In the genomic region with DNA sequence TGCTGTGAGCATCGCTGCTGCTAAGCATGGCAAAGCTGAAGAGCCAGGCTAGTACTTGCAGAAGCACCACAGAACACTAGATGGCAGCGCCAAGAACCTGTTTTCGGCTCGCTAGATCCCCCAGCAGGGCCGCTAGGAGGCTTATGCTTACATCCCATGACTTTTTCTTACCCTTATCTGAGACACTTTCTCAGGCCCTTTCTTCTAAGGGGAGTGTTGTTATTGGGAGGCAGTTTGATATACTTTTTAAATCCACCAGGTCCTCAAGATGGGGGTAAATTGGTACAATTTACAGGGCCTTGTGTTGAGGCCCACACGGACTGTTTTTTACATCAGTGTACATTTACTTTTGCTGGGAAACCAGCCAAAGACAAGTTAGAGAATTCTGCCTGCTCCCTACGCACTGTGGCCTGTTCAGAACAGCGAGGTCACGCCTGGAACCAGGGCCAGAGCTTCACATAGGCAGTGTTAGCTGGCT, we compare ENCODE assay signal across 8 cellular contexts. TPM values are rescaled to one million over a fixed set of nuclear protein-coding genes. Genes with fewer than 3 reads are reported as not detected.
A peak's percentile ranks its signal among the peaks of the same experiment; 100 is the strongest.
DNase-seq lines count a peak whose midpoint lies in the region; ATAC-seq, FAIRE-seq and TF ChIP-seq lines count a peak whose summit lies in the region.

No MANE protein-coding gene starts in this region.

- H3K14ac ChIP-seq in H1 (ENCODE audit: insufficient read length), result no peak overlapping the region

- no peak overlapping the region; the same call in 1 of the 2 replicates for H3K18ac ChIP-seq in H1 (ENCODE audit: extremely low read depth, low read length)

- H4K20me1 ChIP-seq in H1 (replicated peaks in 1 of 2; ENCODE audit: control insufficient read depth in 1 of 2, insufficient read depth in 2 of 2, low read length in 2 of 2), result peaks cover 2 to 4% of the 10 kb centered on the region in 2 experiments

- H3K4me3 ChIP-seq in H1 (ENCODE audit: extremely low read depth in 1 of 4, insufficient read depth in 2 of 4, low read depth in 3 of 4, low read length in 4 of 4), result no peak overlapping the region

- no peak for TF ChIP-seq POLR2A in H1 (IDR thresholded peaks at IDR 0.05; ENCODE audit: control extremely low read depth in 1 of 2, low read depth in 2 of 2, low read length in 2 of 2)

- no peak overlapping the region for H4K91ac ChIP-seq in H1 (replicated peaks; ENCODE audit: insufficient read length, low read length)

- no peak overlapping the region for H2BK120ac ChIP-seq in H1 (replicated peaks; ENCODE audit: low read depth, low read length)

- peaks cover 8% of the 10 kb centered on the region; the same call in 1 of the 2 replicates for H3K23me2 ChIP-seq in H1 (ENCODE audit: low read depth, low read length)

- peak overlapping the region in 1 of 2 experiments; percentile 20; a peak in 1 of 4 replicates for H3K4me2 ChIP-seq in H1 (ENCODE audit: insufficient read depth in 1 of 2, low read depth in 2 of 2, low read length in 2 of 2)

- H3K36me3 ChIP-seq in H1 (ENCODE audit: control insufficient read depth in 2 of 4, insufficient read depth in 4 of 4, low read length in 3 of 4), result peaks cover 0 to 14% (median 10%) of the 10 kb centered on the region in 4 experiments; a peak in 6 of 8 replicates

- peak; percentile 88 for DNase-seq in ACHN
- DNase-seq in NCI-H2107 treated with DMSO at 0.1 percent for 48 hours (lab: John Stamatoyannopoulos, UW; ENCODE audit: unreplicated experiment), result peak; percentile 11
- DNase-seq in activated CD4-positive, alpha-beta T cell treated with anti-CD3 and anti-CD28 coated beads, Interleukin-2, amount 50 U/mL, for 24 hours (ENCODE audit: low read depth in 1 of 2, low spot score in 1 of 2), result peak; percentile 16 to 33
- peak; percentile 59 to 66 for DNase-seq in H1 (ENCODE audit: low read depth in 1 of 2, low spot score in 2 of 2)
- DNase-seq in midbrain (lab: John Stamatoyannopoulos, UW), result peak; percentile 31
- peak; percentile 16 for DNase-seq in stimulated activated CD8-positive, alpha-beta memory T cell treated with anti-CD3 and anti-CD28 coated beads, Interleukin-7, amount 100 ng/mL, for 24 hours (ENCODE audit: low read depth)

- CTCF ChIA-PET in H1 (lab: Charles Lee; ENCODE audit: partially characterized antibody), result interaction anchor here (0.5 to 6.8 kb wide), 21 partner anchors 8 to 772 kb away, joined by 3 to 71 read pairs (median 5); a partner anchor contains a TSS

- peak; percentile 75 to 99 (median 95) for TF ChIP-seq CTCF in H1 (IDR thresholded peaks at IDR 0.05; ENCODE audit: control extremely low read depth in 1 of 3, insufficient read depth in 1 of 3, low read depth in 1 of 3, low read length in 3 of 3)

- no peaks in the 10 kb centered on the region; a peak in 1 of 7 replicates for H3K27me3 ChIP-seq in H1 (replicated peaks in 1 of 4; ENCODE audit: control insufficient read depth in 3 of 4, extremely low read depth in 1 of 4, insufficient read depth in 3 of 4, low read length in 3 of 4)

- H3K4ac ChIP-seq in H1 (replicated peaks; ENCODE audit: insufficient read length, low read depth, low read length), result no peak overlapping the region

- H2BK5ac ChIP-seq in H1 (ENCODE audit: low read depth, low read length), result no peak overlapping the region

- in situ Hi-C loops in ACHN (cut with HindIII; ENCODE audit: low pct_ligation_motif_present, low pct_unique_long_range_greater_than_20kb, low sequenced_read_pairs), result no loop called here

- no peak overlapping the region for H2BK12ac ChIP-seq in H1 (ENCODE audit: low read depth, low read length)

- no peaks in the 10 kb centered on the region for H3K79me1 ChIP-seq in H1 (ENCODE audit: low read depth, low read length)

- POLR2A ChIA-PET in H1 (lab: Charles Lee; ENCODE audit: partially characterized antibody), result interaction anchor here (1.0 to 1.5 kb wide), 3 partner anchors 22 to 204 kb away, joined by 3 read pairs; a partner anchor contains a TSS

- no peak overlapping the region for H2AK5ac ChIP-seq in H1 (ENCODE audit: low read depth, low read length)

- no peak overlapping the region for H3K56ac ChIP-seq in H1 (replicated peaks; ENCODE audit: insufficient read length, low read depth, low read length)

- H2BK20ac ChIP-seq in H1 (ENCODE audit: low read length), result no peak overlapping the region

- peak overlapping the region; percentile 9 for H4K5ac ChIP-seq in H1 (ENCODE audit: insufficient read length, low read depth, low read length)

- ATAC-seq in GM18498 (IDR thresholded peaks at IDR 0.05; ENCODE audit: unreplicated experiment), result peak; percentile 89
- ATAC-seq in HG02852 (IDR thresholded peaks at IDR 0.05; ENCODE audit: unreplicated experiment), result peak; percentile 86

- no peak overlapping the region for H3K23ac ChIP-seq in H1 (ENCODE audit: insufficient read length)

- 49% methylated on average over 9 of the region's 9 CpGs; no CpG with 5 or more reads in 1 of the 2 experiments for WGBS in H1 (ENCODE audit: extremely low coverage in 1 of 2, insufficient coverage in 1 of 2, insufficient read length in 1 of 2, insufficient replicate concordance in 2 of 2, low coverage in 1 of 2, low lambda C conversion rate in 2 of 2, missing lambda C conversion rate in 1 of 2), 2 experiments

- TF ChIP-seq EP300 in H1 (IDR thresholded peaks at IDR 0.05; ENCODE audit: borderline replicate concordance in 1 of 2, low read depth in 2 of 2, low read length in 2 of 2), result no peak

- H2BK15ac ChIP-seq in H1 (ENCODE audit: low read length), result 0 out of 2 replicates have a peak overlapping the region, but pooled peaks have one; percentile 3

- H3K4me1 ChIP-seq in H1 (replicated peaks in 1 of 4; ENCODE audit: control insufficient read depth in 3 of 4, insufficient read depth in 4 of 4, low read length in 3 of 4), result peaks cover 0 to 15% (median 8%) of the 10 kb centered on the region in 4 experiments

- H2AFZ ChIP-seq in H1 (ENCODE audit: low read length), result no peak overlapping the region

- peak; percentile 67 to 77 for TF ChIP-seq RAD21 in H1 (IDR thresholded peaks at IDR 0.05 in 1 of 2, conservative IDR thresholded peaks at IDR 0.05 in 1 of 2; ENCODE audit: low read depth in 2 of 2, low read length in 2 of 2)

- FAIRE-seq in H1 (lab: Jason Lieb, UNC), result peak; percentile 98

- H3K79me2 ChIP-seq in H1 (ENCODE audit: control insufficient read depth in 1 of 2, insufficient read depth in 2 of 2, low read length in 2 of 2), result peaks cover 3 to 37% of the 10 kb centered on the region in 2 experiments; a peak in 3 of 4 replicates

- H3K9ac ChIP-seq in H1 (replicated peaks in 1 of 4; ENCODE audit: extremely low read depth in 1 of 4, low read depth in 3 of 4, low read length in 3 of 4), result no peak overlapping the region

- H4K8ac ChIP-seq in H1 (ENCODE audit: extremely low read depth, insufficient read depth, low read length), result no peak overlapping the region

- H3K27ac ChIP-seq in H1 (ENCODE audit: low read depth, low read length), result no peak overlapping the region

- no peaks in the 10 kb centered on the region for H3K9me3 ChIP-seq in H1 (ENCODE audit: insufficient read depth in 2 of 2, low read depth in 1 of 2, low read length in 1 of 2)

TF ChIP-seq in H1, 55 proteins besides CTCF, POLR2A, EP300 and RAD21 (continues in another document):
- TF ChIP-seq SIN3A (conservative IDR thresholded peaks at IDR 0.05 in 1 of 2, IDR thresholded peaks at IDR 0.05 in 1 of 2; ENCODE audit: low read depth in 1 of 2, low read length in 2 of 2), result no peak
- peak; percentile 27 for TF ChIP-seq ASH2L (IDR thresholded peaks at IDR 0.05; ENCODE audit: low read length)
- no peak for TF ChIP-seq FOSL1 (IDR thresholded peaks at IDR 0.05; ENCODE audit: insufficient read depth, low read depth, low read length)
- no peak for TF ChIP-seq KDM4A (IDR thresholded peaks at IDR 0.05; ENCODE audit: low read depth, low read length, severe bottlenecking)

RNA-seq across cellular contexts. Expression of a gene that starts 4.0 kb away (rescaled TPM):
- total RNA-seq in H1 (2021; fragmentation: NEBNext Ultra II Directional; extraction: Animal tissue kit (Norgen Biotek cat#: 25700)), result 20.6 and 21.6 TPM in 2 replicates
- polyA plus RNA-seq in H1 (2011; rRNA removed), result 21.8 and 23.3 TPM in 2 replicates
- polyA plus RNA-seq in H1 (2011; cell fraction: cytosol; rRNA removed), result 25.1 TPM
- 14.6 TPM for polyA plus RNA-seq in H1 (2011; cell fraction: nucleus; rRNA removed)
- polyA plus RNA-seq in H1 (2012, experiment 1 of 2), result 13.2 to 21.0 TPM (median 15.0 TPM) in 4 replicates
- 3.9 TPM for polyA plus RNA-seq in H1 (2012, experiment 2 of 2)
- 17.8 TPM for polyA plus RNA-seq in H1 (2013, experiment 1 of 2)
- polyA plus RNA-seq in H1 (2013, experiment 2 of 2), result 20.2 TPM
- 15.7 and 16.6 TPM in 2 replicates for polyA minus RNA-seq in H1 (2011; rRNA and poly(A)+ RNA removed)
- 10.1 TPM for polyA minus RNA-seq in H1 (2011; cell fraction: cytosol; rRNA and poly(A)+ RNA removed)
- polyA minus RNA-seq in H1 (2011; cell fraction: nucleus; rRNA and poly(A)+ RNA removed), result 11.9 TPM

RNA-seq across cellular contexts. Expression of a gene that starts 19.7 kb away (rescaled TPM):
- total RNA-seq in H1 (2021; fragmentation: NEBNext Ultra II Directional; extraction: Animal tissue kit (Norgen Biotek cat#: 25700)), result not detected in 2 replicates
- not detected in 2 replicates for polyA plus RNA-seq in H1 (2011; rRNA removed)
- not detected for polyA plus RNA-seq in H1 (2011; cell fraction: cytosol; rRNA removed)
- not detected for polyA plus RNA-seq in H1 (2011; cell fraction: nucleus; rRNA removed)
- polyA plus RNA-seq in H1 (2012, experiment 1 of 2), result not detected in 4 replicates
- not detected for polyA plus RNA-seq in H1 (2012, experiment 2 of 2)
- not detected for polyA plus RNA-seq in H1 (2013, experiment 1 of 2)
- polyA plus RNA-seq in H1 (2013, experiment 2 of 2), result not detected
- polyA minus RNA-seq in H1 (2011; rRNA and poly(A)+ RNA removed), result not detected in 2 replicates
- polyA minus RNA-seq in H1 (2011; cell fraction: cytosol; rRNA and poly(A)+ RNA removed), result not detected
- polyA minus RNA-seq in H1 (2011; cell fraction: nucleus; rRNA and poly(A)+ RNA removed), result not detected

RNA-seq across cellular contexts. Expression of a gene that starts 24.4 kb away (rescaled TPM):
- 0.63 and 0.76 TPM in 2 replicates for total RNA-seq in H1 (2021; fragmentation: NEBNext Ultra II Directional; extraction: Animal tissue kit (Norgen Biotek cat#: 25700))
- polyA plus RNA-seq in H1 (2011; rRNA removed), result 2.6 and 5.8 TPM in 2 replicates
- polyA plus RNA-seq in H1 (2011; cell fraction: cytosol; rRNA removed), result 2.8 TPM
- polyA plus RNA-seq in H1 (2011; cell fraction: nucleus; rRNA removed), result 1.4 TPM
- 0.84 to 2.1 TPM (median 1.7 TPM) in 4 replicates for polyA plus RNA-seq in H1 (2012, experiment 1 of 2)
- 0.21 TPM for polyA plus RNA-seq in H1 (2012, experiment 2 of 2)
- 1.1 TPM for polyA plus RNA-seq in H1 (2013, experiment 1 of 2)
- polyA plus RNA-seq in H1 (2013, experiment 2 of 2), result 1.7 TPM
- polyA minus RNA-seq in H1 (2011; rRNA and poly(A)+ RNA removed), result 2.5 and 2.6 TPM in 2 replicates
- polyA minus RNA-seq in H1 (2011; cell fraction: cytosol; rRNA and poly(A)+ RNA removed), result 0.95 TPM
- polyA minus RNA-seq in H1 (2011; cell fraction: nucleus; rRNA and poly(A)+ RNA removed), result 1.5 TPM

RNA-seq across cellular contexts. Expression of a gene that starts 52.1 kb away (rescaled TPM):
- not detected in 2 replicates for total RNA-seq in H1 (2021; fragmentation: NEBNext Ultra II Directional; extraction: Animal tissue kit (Norgen Biotek cat#: 25700))
- polyA plus RNA-seq in H1 (2011; rRNA removed), result 0.09 TPM in 2 replicates
- not detected for polyA plus RNA-seq in H1 (2011; cell fraction: cytosol; rRNA removed)
- polyA plus RNA-seq in H1 (2011; cell fraction: nucleus; rRNA removed), result 0.53 TPM
- not detected in 4 replicates for polyA plus RNA-seq in H1 (2012, experiment 1 of 2)
- polyA plus RNA-seq in H1 (2012, experiment 2 of 2), result not detected
- not detected for polyA plus RNA-seq in H1 (2013, experiment 1 of 2)
- not detected for polyA plus RNA-seq in H1 (2013, experiment 2 of 2)
- polyA minus RNA-seq in H1 (2011; rRNA and poly(A)+ RNA removed), result 0.83 and 1.2 TPM in 2 replicates
- not detected for polyA minus RNA-seq in H1 (2011; cell fraction: cytosol; rRNA and poly(A)+ RNA removed)
- polyA minus RNA-seq in H1 (2011; cell fraction: nucleus; rRNA and poly(A)+ RNA removed), result 2.9 TPM

Comparison
In these comparisons a context has a peak if more than half of its experiments do, and no peak if none do; other contexts are left out.
1. DNase-seq: peak in every context shown above with its lines; median percentile 88 in ACHN; 62 in H1; 31 in midbrain; 24 in activated CD4-positive, alpha-beta T cell treated with anti-CD3 and anti-CD28 coated beads, Interleukin-2, amount 50 U/mL, for 24 hours; 16 in stimulated activated CD8-positive, alpha-beta memory T cell treated with anti-CD3 and anti-CD28 coated beads, Interleukin-7, amount 100 ng/mL, for 24 hours; 11 in NCI-H2107 treated with DMSO at 0.1 percent for 48 hours.